In genomic region chr3:190387578-190388213, GRCh38 we compare ENCODE assay signal across 1 cellular context.
TF ChIP-seq lines count a peak whose summit lies in the region.

Gene CLDN16, plus strand, starts transcription at chr3:190388163. Its CDS starts 167 bp downstream, at chr3:190388330.

TF ChIP-seq in GM23338, 12 proteins besides CTCF, POLR2A, EP300 and RAD21 (continued from another document):
- no peak for TF ChIP-seq ZNF462 (CRISPR knock-in tag; IDR thresholded peaks at IDR 0.05)
- no peak for TF ChIP-seq EZH2phosphoT487 (IDR thresholded peaks at IDR 0.05; ENCODE audit: unreplicated experiment)
- TF ChIP-seq ZNF114 (CRISPR knock-in tag; IDR thresholded peaks at IDR 0.05): no peak
- TF ChIP-seq CREB1 (CRISPR knock-in tag; IDR thresholded peaks at IDR 0.05; ENCODE audit: low read depth): no peak
- TF ChIP-seq EZH2 (IDR thresholded peaks at IDR 0.05; ENCODE audit: low read depth, unreplicated experiment): no peak
